In the genomic region with DNA sequence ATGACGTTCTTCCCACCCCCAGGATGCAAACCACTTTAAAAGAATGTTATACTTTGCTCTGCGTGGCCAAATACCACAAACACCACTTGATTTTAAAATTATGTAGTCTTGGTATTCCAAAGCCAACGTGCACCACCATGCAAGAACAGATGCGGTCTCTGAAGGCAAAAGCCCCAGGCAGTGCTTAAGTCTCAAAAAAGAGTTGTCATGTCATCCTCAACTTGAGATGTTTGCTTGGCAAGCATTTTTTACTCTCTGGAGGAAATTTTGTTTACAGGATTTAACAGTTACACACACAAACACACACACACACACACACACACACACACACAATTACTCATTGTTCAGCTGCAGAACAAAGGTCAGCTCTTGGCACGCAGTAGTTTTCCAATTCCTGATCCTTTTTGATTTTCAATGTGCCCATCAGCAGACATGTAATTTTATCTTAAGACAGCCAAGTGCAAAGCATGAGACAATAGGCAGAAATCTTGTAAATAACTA, we compare ENCODE assay signal across 14 cellular contexts.
DNase-seq lines count a peak whose midpoint lies in the region; ATAC-seq, FAIRE-seq and TF ChIP-seq lines count a peak whose summit lies in the region.
"Had no signal": no experiment of that assay in that cellular context is flagged by ENCODE, and none has a peak within 500 bp of the region (broad histone marks: within the 10 kb centered on the region; RNA-seq: fewer than 3 reads in every experiment).

No MANE protein-coding gene starts in this region.

- no peak for ATAC-seq in stimulated activated memory B cell treated with anti-CD40 and anti-IgM and Interleukin-4, amounts not matched to agents 10 μg/mL and 1 μg/mL and 100 μg/mL, for 72 hours
- no peak for ATAC-seq in HG03520 (IDR thresholded peaks at IDR 0.05; ENCODE audit: unreplicated experiment)
- ATAC-seq in GM18502 (IDR thresholded peaks at IDR 0.05; ENCODE audit: poor library complexity, unreplicated experiment), result no peak
- ATAC-seq: activated CD8-positive, alpha-beta T cell treated with anti-CD3 and anti-CD28 coated beads, Interleukin-2, amount 10 ng/mL, durations not matched to agents 7 days and 5 days had no signal

- TF ChIP-seq CTCF in A673 (conservative IDR thresholded peaks at IDR 0.05; ENCODE audit: low read depth, low read length), result no peak
- TF ChIP-seq CTCF in endothelial cell of umbilical vein (IDR thresholded peaks at IDR 0.05; ENCODE audit: extremely low read depth in 1 of 2, insufficient read depth in 1 of 2, low read depth in 1 of 2, low read length in 2 of 2), result no peak

- H3K27ac Mint-ChIP-seq in stimulated activated memory B cell treated with anti-CD40 and anti-IgM and Interleukin-4, amounts not matched to agents 10 μg/mL and 1 μg/mL and 100 μg/mL, for 72 hours, result no peak overlapping the region
- H3K27ac Mint-ChIP-seq: activated CD8-positive, alpha-beta T cell treated with anti-CD3 and anti-CD28 coated beads, Interleukin-2, amount 10 ng/mL, durations not matched to agents 7 days and 5 days; activated naive CD4-positive, alpha-beta T cell treated with anti-CD3 and anti-CD28 coated beads, Interleukin-2, amount 10 ng/mL, durations not matched to agents 7 days and 5 days; B cell had no signal

- H3K18ac ChIP-seq in mesendoderm (ENCODE audit: low read length), result peak overlapping the region; percentile 18

- H3K79me2 ChIP-seq in endothelial cell of umbilical vein (ENCODE audit: control insufficient read depth, insufficient read depth, low read length) (no peaks in the 10 kb centered on the region), mesendoderm (ENCODE audit: control insufficient read depth, insufficient read depth, low read length) (no peaks in the 10 kb centered on the region)

- no peak overlapping the region for H4K5ac ChIP-seq in mesendoderm (ENCODE audit: low read length)

- dilution Hi-C loops in endothelial cell of umbilical vein (cut with MboI; ENCODE audit: extremely low pct_ligation_motif_present, low sequenced_read_pairs), result no loop called here

- H3K4ac ChIP-seq in mesendoderm (ENCODE audit: low read depth, low read length), result no peak overlapping the region

- no peaks in the 10 kb centered on the region for H3K9me3 Mint-ChIP-seq in stimulated activated memory B cell treated with anti-CD40 and anti-IgM and Interleukin-4, amounts not matched to agents 10 μg/mL and 1 μg/mL and 100 μg/mL, for 72 hours
- H3K9me3 Mint-ChIP-seq: activated naive CD4-positive, alpha-beta T cell treated with anti-CD3 and anti-CD28 coated beads, Interleukin-2, amount 10 ng/mL, durations not matched to agents 7 days and 5 days had no signal

- H3K9ac ChIP-seq in endothelial cell of umbilical vein (replicated peaks; ENCODE audit: extremely low read depth, insufficient read depth, low read length) (no peak overlapping the region), mesendoderm (ENCODE audit: low read length) (no peak overlapping the region)

- peaks cover 13% of the 10 kb centered on the region for H3K36me3 Mint-ChIP-seq in stimulated activated memory B cell treated with anti-CD40 and anti-IgM and Interleukin-4, amounts not matched to agents 10 μg/mL and 1 μg/mL and 100 μg/mL, for 72 hours

- peak; percentile 55 for FAIRE-seq in endothelial cell of umbilical vein (lab: Jason Lieb, UNC)

- H3K27me3 ChIP-seq in A673 (replicated peaks; ENCODE audit: insufficient read depth, low read depth, low read length, poor library complexity) (no peaks in the 10 kb centered on the region), endothelial cell of umbilical vein (ENCODE audit: control insufficient read depth in 2 of 2, insufficient read depth in 2 of 2, low read length in 2 of 2) (no peaks in the 10 kb centered on the region), mesendoderm (ENCODE audit: insufficient read depth, low read length, poor library complexity) (no peaks in the 10 kb centered on the region)

- peaks cover 23% of the 10 kb centered on the region for H3K4me1 ChIP-seq in A673 (ENCODE audit: insufficient read depth, low read length, poor library complexity, severe bottlenecking)
- H3K4me1 ChIP-seq in endothelial cell of umbilical vein (ENCODE audit: control insufficient read depth, extremely low read depth, insufficient read depth, low read length), result peaks cover 31% of the 10 kb centered on the region
- H3K4me1 ChIP-seq in mesendoderm (ENCODE audit: control insufficient read depth, low read depth, low read length), result peaks cover 8% of the 10 kb centered on the region

- no peak for TF ChIP-seq POLR2A in endothelial cell of umbilical vein (IDR thresholded peaks at IDR 0.05; ENCODE audit: low read depth, low read length)

- peak overlapping the region; percentile 48 for H2BK5ac ChIP-seq in mesendoderm (ENCODE audit: low read length)

- H3K27ac ChIP-seq in A673 (ENCODE audit: low read depth, low read length, poor library complexity, severe bottlenecking) (no peak overlapping the region), endothelial cell of umbilical vein (ENCODE audit: insufficient read depth, low read depth, low read length) (peak overlapping the region; percentile 64), mesendoderm (ENCODE audit: low read depth, low read length) (peak overlapping the region; percentile 49)
- H3K27ac ChIP-seq: PC-9 had no signal

- no peaks in the 10 kb centered on the region for H3K4me1 Mint-ChIP-seq in stimulated activated memory B cell treated with anti-CD40 and anti-IgM and Interleukin-4, amounts not matched to agents 10 μg/mL and 1 μg/mL and 100 μg/mL, for 72 hours
- H3K4me1 Mint-ChIP-seq: B cell had no signal

- CTCF ChIA-PET in A673 (lab: Charles Lee) (no interaction called here), endothelial cell of umbilical vein (lab: Charles Lee) (interaction anchor here (0.7 to 2.2 kb wide), 4 partner anchors 16 to 95 kb away, joined by 3 to 12 read pairs (median 4); no protein-coding TSS in a partner anchor)

- H3K79me1 ChIP-seq in mesendoderm (ENCODE audit: low read length), result no peaks in the 10 kb centered on the region

- no peaks in the 10 kb centered on the region for H3K9me1 ChIP-seq in endothelial cell of umbilical vein (replicated peaks; ENCODE audit: control insufficient read depth, extremely low read depth, insufficient read depth, low read length)

- H3K4me3 ChIP-seq in A673 (ENCODE audit: low read depth, low read length, poor library complexity, severe bottlenecking) (no peak overlapping the region), endothelial cell of umbilical vein (replicated peaks in 1 of 3; ENCODE audit: insufficient read depth in 1 of 3, low read depth in 1 of 3, low read length in 3 of 3) (no peak overlapping the region), mesendoderm (ENCODE audit: low read length) (no peak overlapping the region)
- H3K4me3 ChIP-seq: PC-9 had no signal

- H4K8ac ChIP-seq in mesendoderm (ENCODE audit: low read depth, low read length), result no peak overlapping the region

- no peak overlapping the region for H2BK15ac ChIP-seq in mesendoderm (replicated peaks; ENCODE audit: low read depth)

- no peak overlapping the region for H3K4me3 Mint-ChIP-seq in stimulated activated memory B cell treated with anti-CD40 and anti-IgM and Interleukin-4, amounts not matched to agents 10 μg/mL and 1 μg/mL and 100 μg/mL, for 72 hours
- H3K4me3 Mint-ChIP-seq: activated CD8-positive, alpha-beta T cell treated with anti-CD3 and anti-CD28 coated beads, Interleukin-2, amount 10 ng/mL, durations not matched to agents 7 days and 5 days; activated naive CD4-positive, alpha-beta T cell treated with anti-CD3 and anti-CD28 coated beads, Interleukin-2, amount 10 ng/mL, durations not matched to agents 7 days and 5 days; B cell had no signal

- intact Hi-C loops in A673 (cut with micrococcal nuclease; ENCODE audit: unreplicated experiment), result no loop called here
- intact Hi-C loops in endothelial cell of umbilical vein (cut with micrococcal nuclease), result loop anchor here (2.0 to 10.0 kb wide), 3 partner anchors 33 to 81 kb away; no protein-coding TSS in a partner anchor

- no peak overlapping the region for H2AK5ac ChIP-seq in mesendoderm (ENCODE audit: low read length)

- H3K27me3 Mint-ChIP-seq in stimulated activated memory B cell treated with anti-CD40 and anti-IgM and Interleukin-4, amounts not matched to agents 10 μg/mL and 1 μg/mL and 100 μg/mL, for 72 hours, result no peaks in the 10 kb centered on the region
- H3K27me3 Mint-ChIP-seq: activated naive CD4-positive, alpha-beta T cell treated with anti-CD3 and anti-CD28 coated beads, Interleukin-2, amount 10 ng/mL, durations not matched to agents 7 days and 5 days; B cell had no signal

- no peaks in the 10 kb centered on the region for H3K36me3 ChIP-seq in A673 (ENCODE audit: insufficient read depth, low read length, poor library complexity, severe bottlenecking)
- no peaks in the 10 kb centered on the region for H3K36me3 ChIP-seq in endothelial cell of umbilical vein (ENCODE audit: control insufficient read depth in 2 of 2, extremely low read depth in 1 of 2, insufficient read depth in 2 of 2, low read length in 2 of 2)
- no peaks in the 10 kb centered on the region for H3K36me3 ChIP-seq in mesendoderm (ENCODE audit: control insufficient read depth, insufficient read depth, low read length)

- POLR2A ChIA-PET in A673 (lab: Charles Lee; ENCODE audit: low non-redundant PET) (no interaction called here), endothelial cell of umbilical vein (lab: Charles Lee) (interaction anchor here (0.9 kb wide), 1 partner anchor 51 kb away, joined by 4 read pairs; no protein-coding TSS in a partner anchor)

- DNase-seq in A673 (ENCODE audit: low spot score), result peak; percentile 28
- DNase-seq in RPMI7951 (ENCODE audit: low read depth), result peak; percentile 86
- peak; percentile 82 for DNase-seq in endothelial cell of umbilical vein (ENCODE audit: low read depth, low spot score)
- no peak for DNase-seq in mesendoderm
- DNase-seq in GDM1 (lab: John Stamatoyannopoulos, UW), result no peak
- DNase-seq: activated CD8-positive, alpha-beta T cell treated with anti-CD3 and anti-CD28 coated beads, Interleukin-2, amount 10 ng/mL, durations not matched to agents 7 days and 5 days; activated naive CD4-positive, alpha-beta T cell treated with anti-CD3 and anti-CD28 coated beads, Interleukin-2, amount 10 ng/mL, durations not matched to agents 7 days and 5 days; PC-9; stimulated activated CD8-positive, alpha-beta memory T cell treated with anti-CD3 and anti-CD28 coated beads, Interleukin-4, amount 100 ng/mL, for 48 hours; T-helper 2 cell had no signal

- no peak overlapping the region for H3K23ac ChIP-seq in mesendoderm (ENCODE audit: low read length)

- no peak overlapping the region for H2BK120ac ChIP-seq in mesendoderm (ENCODE audit: low read depth, low read length)

- H3K56ac ChIP-seq in mesendoderm (ENCODE audit: low read length), result no peak overlapping the region

- H4K20me1 ChIP-seq in endothelial cell of umbilical vein (replicated peaks; ENCODE audit: control insufficient read depth, extremely low read depth, insufficient read depth, low read length), result no peaks in the 10 kb centered on the region

- WGBS in mesendoderm (ENCODE audit: extremely low coverage, insufficient coverage, low lambda C conversion rate), result no CpG with 5 or more reads among the region's 5 CpGs

- no peak overlapping the region for H2AFZ ChIP-seq in endothelial cell of umbilical vein (ENCODE audit: low read depth, low read length)
- H2AFZ ChIP-seq: PC-9 had no signal

- no TSS peak for BruUV-seq in A673 (replicated peaks; lab: Mats Ljungman, UMichigan)
- BruUV-seq in endothelial cell of umbilical vein (replicated peaks; lab: Mats Ljungman, UMichigan), result no TSS peak

- H3K4me2 ChIP-seq in endothelial cell of umbilical vein (ENCODE audit: insufficient read depth, low read length), result peak overlapping the region; percentile 34
- H3K4me2 ChIP-seq in mesendoderm (ENCODE audit: low read length), result no peak overlapping the region
- H3K4me2 ChIP-seq: PC-9 had no signal

- H3K9me3 ChIP-seq in A673 (ENCODE audit: low read depth, low read length, poor library complexity, severe bottlenecking) (no peaks in the 10 kb centered on the region), endothelial cell of umbilical vein (replicated peaks; ENCODE audit: control insufficient read depth, insufficient read depth, low read length) (no peaks in the 10 kb centered on the region)

Comparison
In these comparisons a context has a peak if more than half of its experiments do, and no peak if none do; other contexts are left out.
1. DNase-seq: peak in A673 (single experiment), RPMI7951 (single experiment) and endothelial cell of umbilical vein (single experiment); none in mesendoderm (single experiment) and GDM1 (single experiment).